Comparison of ENCODE assay signal across 10 cellular contexts in genomic region chr19:2170987-2171348, GRCh38. TPM values are rescaled to one million over a fixed set of nuclear protein-coding genes. Genes with fewer than 3 reads are reported as not detected.
DNase-seq lines count a peak whose midpoint lies in the region; ATAC-seq, FAIRE-seq and TF ChIP-seq lines count a peak whose summit lies in the region.
"Had no signal": no experiment of that assay in that cellular context is flagged by ENCODE, and none has a peak within 500 bp of the region (broad histone marks: within the 10 kb centered on the region; RNA-seq: fewer than 3 reads in every experiment).

No MANE protein-coding gene starts in this region.

- H3K9ac ChIP-seq in DND-41 (ENCODE audit: low read depth, low read length) (no peak overlapping the region), astrocyte (ENCODE audit: low read length) (peak overlapping the region; percentile 25)

- H3K9me3 ChIP-seq in DND-41 (ENCODE audit: insufficient read depth, low read length, severe bottlenecking) (no peaks in the 10 kb centered on the region), astrocyte (ENCODE audit: insufficient read depth, low read depth, low read length) (no peaks in the 10 kb centered on the region), neutrophil (no peaks in the 10 kb centered on the region)
- H3K9me3 ChIP-seq: thoracic aorta had no signal

- TF ChIP-seq POLR2A in lower leg skin (IDR thresholded peaks at IDR 0.05), result no peak

- WGBS in lower leg skin, 2 donors, result 76 to 78% methylated on average over 5 of the region's 5 CpGs

- DNase-seq in DND-41 (no peak), astrocyte (ENCODE audit: low read depth) (no peak), NOMO-1 treated with DMSO at 0.1 percent for 48 hours (lab: John Stamatoyannopoulos, UW; ENCODE audit: unreplicated experiment) (no peak), lower leg skin (ENCODE audit: low spot score in 2 of 2) (no peak), iPS-NIHi7 (ENCODE audit: extremely low spot score) (no peak)
- DNase-seq: NCI-H524 had no signal

- H3K27me3 ChIP-seq in DND-41 (ENCODE audit: insufficient read depth, low read length, poor library complexity) (no peaks in the 10 kb centered on the region), astrocyte (ENCODE audit: insufficient read depth, low read length) (no peaks in the 10 kb centered on the region), neutrophil (no peaks in the 10 kb centered on the region)

- H3K9me3 Mint-ChIP-seq in astrocyte (ENCODE audit: unreplicated experiment), result no peaks in the 10 kb centered on the region

- peaks cover 30% of the 10 kb centered on the region for H3K4me1 Mint-ChIP-seq in astrocyte (ENCODE audit: low read depth, unreplicated experiment)

- intact Hi-C loops in lower leg skin (cut with DNase I; ENCODE audit: low total_unique reads), result no loop called here

- H3K4me3 Mint-ChIP-seq in astrocyte (ENCODE audit: unreplicated experiment), result no peak overlapping the region

- H4K20me1 ChIP-seq in DND-41 (ENCODE audit: insufficient read depth, low read length), result peaks cover 87% of the 10 kb centered on the region
- peaks cover 86% of the 10 kb centered on the region for H4K20me1 ChIP-seq in astrocyte (ENCODE audit: insufficient read depth, low read length)

- peak overlapping the region; percentile 64 for H3K27ac Mint-ChIP-seq in astrocyte (ENCODE audit: unreplicated experiment)

- TF ChIP-seq CTCF in DND-41 (IDR thresholded peaks at IDR 0.05; ENCODE audit: borderline replicate concordance, extremely low read depth, low read length, poor library complexity, severe bottlenecking), result no peak
- TF ChIP-seq CTCF in astrocyte (IDR thresholded peaks at IDR 0.05; ENCODE audit: insufficient read depth, low read depth, low read length), result no peak
- no peak for TF ChIP-seq CTCF in neutrophil (IDR thresholded peaks at IDR 0.05)
- no peak for TF ChIP-seq CTCF in lower leg skin (IDR thresholded peaks at IDR 0.05)

- H3K4me2 ChIP-seq in DND-41 (ENCODE audit: insufficient read depth, low read length) (no peak overlapping the region), astrocyte (ENCODE audit: low read length) (peak overlapping the region; percentile 36)

- no peaks in the 10 kb centered on the region for H3K36me3 Mint-ChIP-seq in astrocyte (ENCODE audit: low read depth, unreplicated experiment)

- H3K79me2 ChIP-seq in DND-41 (ENCODE audit: insufficient read depth, low read length), result peaks cover 98% of the 10 kb centered on the region
- H3K79me2 ChIP-seq in astrocyte (ENCODE audit: insufficient read depth, low read length), result peaks cover 96% of the 10 kb centered on the region

- H3K27ac ChIP-seq in DND-41 (ENCODE audit: low read length), result no peak overlapping the region
- H3K27ac ChIP-seq in astrocyte (ENCODE audit: low read depth, low read length), result no peak overlapping the region
- H3K27ac ChIP-seq in neutrophil, result peak overlapping the region; percentile 99
- H3K27ac ChIP-seq: thoracic aorta had no signal

- H3K4me1 ChIP-seq in DND-41 (ENCODE audit: insufficient read depth, low read length) (peaks cover 19% of the 10 kb centered on the region), astrocyte (ENCODE audit: insufficient read depth, low read length) (peaks cover 51% of the 10 kb centered on the region), neutrophil (ENCODE audit: control insufficient read depth in 1 of 2, insufficient read depth in 1 of 2, low read depth in 1 of 2, low read length in 1 of 2) (peaks cover 57 to 60% of the 10 kb centered on the region in 2 experiments)

- no peaks in the 10 kb centered on the region for H3K27me3 Mint-ChIP-seq in astrocyte (ENCODE audit: low read depth, unreplicated experiment)

- H3K4me3 ChIP-seq in DND-41 (ENCODE audit: low read depth in 1 of 2, low read length in 2 of 2), result no peak overlapping the region
- no peak overlapping the region for H3K4me3 ChIP-seq in astrocyte (ENCODE audit: insufficient read depth, low read depth, low read length)
- H3K4me3 ChIP-seq in neutrophil (ENCODE audit: low read depth in 1 of 2, low read length in 1 of 2), result no peak overlapping the region
- H3K4me3 ChIP-seq in lower leg skin (ENCODE audit: low read depth, poor library complexity, severe bottlenecking), result no peak overlapping the region
- H3K4me3 ChIP-seq: thoracic aorta had no signal

- peak; percentile 12; the same call in 1 of the 3 replicates for ATAC-seq in DND-41 (ENCODE audit: insufficient read depth, low read depth)
- ATAC-seq in HG02798 (IDR thresholded peaks at IDR 0.05; ENCODE audit: poor library complexity, unreplicated experiment), result peak; percentile 3
- ATAC-seq in GM21390 (IDR thresholded peaks at IDR 0.05; ENCODE audit: unreplicated experiment), result no peak

- FAIRE-seq in astrocyte (lab: Jason Lieb, UNC), result no peak

- H3K36me3 ChIP-seq in DND-41 (ENCODE audit: insufficient read depth, low read length), result peaks cover 59% of the 10 kb centered on the region
- no peaks in the 10 kb centered on the region for H3K36me3 ChIP-seq in astrocyte (ENCODE audit: insufficient read depth, low read length)
- no peaks in the 10 kb centered on the region for H3K36me3 ChIP-seq in neutrophil
- H3K36me3 ChIP-seq: thoracic aorta had no signal

- H2AFZ ChIP-seq in DND-41 (ENCODE audit: low read depth, low read length) (no peak overlapping the region), astrocyte (ENCODE audit: low read depth, low read length) (no peak overlapping the region)

RNA-seq across cellular contexts. Expression of gene DOT1L, which starts 7.2 kb away (rescaled TPM):
- total RNA-seq in astrocyte (21.7 and 25.6 TPM in 2 replicates), lower leg skin (10 to 100 TPM; 17.5 to 31.3 (median 20.7) TPM)

RNA-seq across cellular contexts. Expression of gene AP3D1, which starts 19.6 kb away (rescaled TPM):
- 162 and 167 TPM in 2 replicates for total RNA-seq in astrocyte
- total RNA-seq in lower leg skin, result 10 to 100 TPM; 46.5 to 84.7 (median 71.8) TPM
